22 cellular contexts compared by ENCODE assay signal in the genomic region with DNA sequence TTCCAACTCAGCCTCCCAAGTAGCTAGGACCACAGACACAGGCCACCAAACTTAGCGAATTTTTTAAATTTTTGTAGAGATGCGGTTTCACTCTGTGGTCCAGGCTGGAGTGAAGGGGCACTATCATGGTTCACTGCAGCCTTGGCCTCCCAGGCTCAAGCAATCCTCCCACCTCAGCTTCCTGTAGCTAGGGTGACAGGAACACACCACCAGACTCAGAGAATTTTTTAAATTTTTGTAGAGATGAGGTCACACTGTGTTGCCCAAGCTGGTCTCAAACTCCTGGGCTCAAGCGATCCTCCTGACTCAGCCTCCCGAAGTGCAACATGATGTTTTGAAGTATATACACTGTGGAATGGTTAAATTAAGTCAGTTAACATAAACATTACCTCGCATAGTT.
"Had no signal": no experiment of that assay in that cellular context is flagged by ENCODE, and none has a peak within 500 bp of the region (broad histone marks: within the 10 kb centered on the region; RNA-seq: fewer than 3 reads in every experiment).

No MANE protein-coding gene starts in this region.

- DNase-seq: effector CD4-positive, alpha-beta T cell; heart left ventricle; hippocampal formation; kidney glomerular epithelial cell; left lung; lower lobe of right lung; naive thymus-derived CD4-positive, alpha-beta T cell; nephron progenitor cell; psoas muscle; retina; right lobe of liver; stimulated activated CD4-positive, alpha-beta T cell treated with anti-CD3 and anti-CD28 coated beads, Interleukin-4, amount 100 ng/mL, for 1 hour; stimulated activated CD8-positive, alpha-beta memory T cell treated with anti-CD3 and anti-CD28 coated beads, Interleukin-4, amount 100 ng/mL, for 48 hours; stimulated activated naive CD8-positive, alpha-beta T cell treated with anti-CD3 and anti-CD28 coated beads, Interleukin-15, Interleukin-2, amounts not matched to agents 100 U/mL and 50 U/mL, for 24 hours; thyroid gland; upper lobe of left lung had no signal

- H3K9me3 ChIP-seq: lower lobe of right lung, psoas muscle, right lobe of liver, thyroid gland, upper lobe of left lung, vagina had no signal

- H3K36me3 ChIP-seq: heart left ventricle, left lung, lower lobe of right lung, right lobe of liver, suprapubic skin, thyroid gland, upper lobe of left lung, vagina had no signal

- FAIRE-seq: frontal cortex, islet of Langerhans had no signal

- H3K4me3 ChIP-seq: coronary artery, heart left ventricle, left lung, lower lobe of right lung, psoas muscle, right lobe of liver, suprapubic skin, thyroid gland, upper lobe of left lung, vagina had no signal

- H3K27me3 ChIP-seq: heart left ventricle, left lung, right lobe of liver, suprapubic skin, thyroid gland, upper lobe of left lung, vagina had no signal

- ATAC-seq: heart left ventricle; left lung; lower lobe of right lung; naive thymus-derived CD4-positive, alpha-beta T cell; psoas muscle; right lobe of liver; stimulated activated effector memory CD8-positive, alpha-beta T cell treated with anti-CD3 and anti-CD28 coated beads, Interleukin-12 subunit alpha, Interleukin-12 subunit beta, amount 100 ng/mL, for 72 hours; stimulated activated naive CD8-positive, alpha-beta T cell treated with anti-CD3 and anti-CD28 coated beads, Interleukin-15, Interleukin-2, amounts not matched to agents 100 U/mL and 50 U/mL, for 24 hours had no signal

- H3K4me1 ChIP-seq: heart left ventricle, left lung, lower lobe of right lung, psoas muscle, right lobe of liver, suprapubic skin, thyroid gland, upper lobe of left lung, vagina had no signal

- H3K27ac ChIP-seq: coronary artery, heart left ventricle, left lung, lower lobe of right lung, psoas muscle, right lobe of liver, suprapubic skin, thyroid gland, upper lobe of left lung, vagina had no signal
